Comparison of ENCODE assay signal across 1 cellular context in genomic region chr2:102369866-102370265, GRCh38.
TF ChIP-seq lines count a peak whose summit lies in the region.

No MANE protein-coding gene starts in this region.

TF ChIP-seq in GM12878, 131 proteins besides CTCF, POLR2A, EP300 and RAD21:
- TF ChIP-seq RUNX3 (IDR thresholded peaks at IDR 0.05; ENCODE audit: low read length) = peak; percentile 30; the same call in 1 of the 2 replicates
- TF ChIP-seq SMARCA5 (IDR thresholded peaks at IDR 0.05) = no peak
